ENCODE assay signal across 10 cellular contexts in genomic region chr5:54738118-54738972, GRCh38.
DNase-seq lines count a peak whose midpoint lies in the region; ATAC-seq and TF ChIP-seq lines count a peak whose summit lies in the region.
"Had no signal": no experiment of that assay in that cellular context is flagged by ENCODE, and none has a peak within 500 bp of the region (broad histone marks: within the 10 kb centered on the region; RNA-seq: fewer than 3 reads in every experiment).

No MANE protein-coding gene starts in this region.

- no peak for TF ChIP-seq POLR2A in gastrocnemius medialis (IDR thresholded peaks at IDR 0.05)

- ATAC-seq in gastrocnemius medialis (peak; percentile 33 to 60), GM18907 (IDR thresholded peaks at IDR 0.05; ENCODE audit: unreplicated experiment) (no peak)

- H3K9me3 ChIP-seq in SK-N-MC (ENCODE audit: low read depth, low read length) (no peaks in the 10 kb centered on the region), gastrocnemius medialis (no peaks in the 10 kb centered on the region)

- peak overlapping the region; percentile 28; the same call in 1 of the 2 replicates for H3K27ac ChIP-seq in SK-N-MC
- no peak overlapping the region for H3K27ac ChIP-seq in gastrocnemius medialis

- peak; percentile 56 for DNase-seq in GM03348 (ENCODE audit: low spot score)
- DNase-seq in SK-N-MC (ENCODE audit: low read depth, low spot score): no peak
- peak; percentile 64 for DNase-seq in glomerular visceral epithelial cell (ENCODE audit: extremely low spot score)
- DNase-seq in gastrocnemius medialis: peak; percentile 21 to 55
- DNase-seq in NCI-H187 (lab: John Stamatoyannopoulos, UW): no peak
- DNase-seq in inferior parietal cortex (ENCODE audit: extremely low spot score): no peak
- no peak for DNase-seq in DMS 273 (lab: John Stamatoyannopoulos, UW; ENCODE audit: unreplicated experiment)
- DNase-seq: NCI-H1092 treated with DMSO at 0.1 percent for 48 hours; stimulated activated CD4-positive, alpha-beta T cell treated with anti-CD3 and anti-CD28 coated beads, Interleukin-12 subunit alpha, Interleukin-12 subunit beta, amount 100 ng/mL, for 4 hours had no signal

- in situ Hi-C loops in gastrocnemius medialis (cut with MboI; ENCODE audit: low sequenced_read_pairs in 4 of 4): no loop called here

- intact Hi-C loops in gastrocnemius medialis (cut with DNase I; ENCODE audit: low total_unique reads): no loop called here

- no peaks in the 10 kb centered on the region for H3K4me1 ChIP-seq in gastrocnemius medialis

- no peak overlapping the region for H3K4me3 ChIP-seq in SK-N-MC
- no peak overlapping the region for H3K4me3 ChIP-seq in gastrocnemius medialis

- no peak for TF ChIP-seq CTCF in gastrocnemius medialis (IDR thresholded peaks at IDR 0.05 in 4 of 5, conservative IDR thresholded peaks at IDR 0.05 in 1 of 5)

- H3K9ac ChIP-seq in SK-N-MC (ENCODE audit: insufficient read length): no peak overlapping the region

- no peaks in the 10 kb centered on the region for H3K27me3 ChIP-seq in gastrocnemius medialis

- H3K36me3 ChIP-seq in SK-N-MC (ENCODE audit: insufficient read depth, low read length) (no peaks in the 10 kb centered on the region), gastrocnemius medialis (no peaks in the 10 kb centered on the region)

Comparison
In these comparisons a context has a peak if more than half of its experiments do, and no peak if none do; other contexts are left out.
1. DNase-seq: peak in GM03348 (single experiment), glomerular visceral epithelial cell (single experiment) and gastrocnemius medialis (2 of 2); none in SK-N-MC (single experiment), NCI-H187 (0 of 2), inferior parietal cortex (single experiment) and DMS 273 (single experiment).